In genomic region chr1:43707191-43708005, GRCh38 we compare ENCODE assay signal across 1 cellular context.
TF ChIP-seq lines count a peak whose summit lies in the region.

ST3GAL3 (plus strand) TSS chr1:43707536; CDS start chr1:43736263, 28,727 bp downstream.

TF ChIP-seq in K562, 482 proteins besides CTCF, POLR2A, EP300 and RAD21 (continued from another document and continues in another):
- TF ChIP-seq TSHZ1 (CRISPR knock-in tag; IDR thresholded peaks at IDR 0.05) (no peak), EGR1 (conservative IDR thresholded peaks at IDR 0.05) (peak; percentile 84), HNRNPH1 (optimal IDR thresholded peaks at IDR 0.05; ENCODE audit: low read depth, low read length) (no peak), CEBPG (CRISPR knock-in tag; IDR thresholded peaks at IDR 0.05) (no peak), CEBPG (tag; conservative IDR thresholded peaks at IDR 0.05 in 1 of 2, IDR thresholded peaks at IDR 0.05 in 1 of 2) (no peak), POLR2G (IDR thresholded peaks at IDR 0.05; ENCODE audit: low read depth, low read length) (peak; percentile 99), ZBTB34 (CRISPR knock-in tag; IDR thresholded peaks at IDR 0.05) (no peak), PHF21A (IDR thresholded peaks at IDR 0.05; ENCODE audit: borderline replicate concordance, low read depth) (no peak; the same call in 1 of the 2 replicates), HDGF (IDR thresholded peaks at IDR 0.05) (no peak), KLF6 (CRISPR knock-in tag; IDR thresholded peaks at IDR 0.05; ENCODE audit: borderline replicate concordance) (no peak), GTF2E2 (tag; IDR thresholded peaks at IDR 0.05) (peak; percentile 97), ZNF174 (CRISPR knock-in tag; IDR thresholded peaks at IDR 0.05) (no peak), FOXJ3 (CRISPR knock-in tag; IDR thresholded peaks at IDR 0.05) (no peak), U2AF2 (optimal IDR thresholded peaks at IDR 0.05; ENCODE audit: low read depth, low read length) (no peak), BRCA1 (IDR thresholded peaks at IDR 0.05) (no peak), BRCA1 (CRISPR knock-in tag; IDR thresholded peaks at IDR 0.05) (no peak; the same call in 1 of the 2 replicates), MYC (IDR thresholded peaks at IDR 0.05; ENCODE audit: low read depth, low read length) (peak; percentile 89), MYC (CRISPR knock-in tag; IDR thresholded peaks at IDR 0.05; ENCODE audit: borderline replicate concordance, low read depth) (peak; percentile 11; the same call in 1 of the 2 replicates), GATAD2B (IDR thresholded peaks at IDR 0.05; ENCODE audit: borderline replicate concordance) (peak; percentile 97), CREB3L1 (IDR thresholded peaks at IDR 0.05; ENCODE audit: borderline replicate concordance, low read depth) (peak; percentile 83; the same call in 1 of the 2 replicates), SMAD2 (IDR thresholded peaks at IDR 0.05; ENCODE audit: low read depth, low read length) (no peak), TEAD2 (tag; IDR thresholded peaks at IDR 0.05) (no peak), C11orf30 (IDR thresholded peaks at IDR 0.05; ENCODE audit: low read depth) (no peak; the same call in 1 of the 2 replicates), POLR2AphosphoS2 (IDR thresholded peaks at IDR 0.05; ENCODE audit: low read length) (peak; percentile 86; the same call in 1 of the 2 replicates), ARID3B (CRISPR knock-in tag; IDR thresholded peaks at IDR 0.05; ENCODE audit: borderline replicate concordance) (peak; percentile 79; the same call in 1 of the 2 replicates), DLX4 (CRISPR knock-in tag; IDR thresholded peaks at IDR 0.05) (no peak), MYNN (IDR thresholded peaks at IDR 0.05) (peak; percentile 30; the same call in 1 of the 2 replicates), MYNN (CRISPR knock-in tag; IDR thresholded peaks at IDR 0.05) (no peak), ZBTB17 (CRISPR knock-in tag; IDR thresholded peaks at IDR 0.05) (peak; percentile 83), RCOR1 (IDR thresholded peaks at IDR 0.05; ENCODE audit: borderline replicate concordance in 1 of 2, low read depth in 2 of 2, low read length in 2 of 2) (no peak), TOE1 (IDR thresholded peaks at IDR 0.05; ENCODE audit: borderline replicate concordance) (no peak; the same call in none of the 2 replicates), TOE1 (CRISPR knock-in tag; IDR thresholded peaks at IDR 0.05; ENCODE audit: borderline replicate concordance, low read depth) (no peak), ZNF146 (CRISPR knock-in tag; IDR thresholded peaks at IDR 0.05; ENCODE audit: unreplicated experiment) (no peak), STAG1 (CRISPR knock-in tag; IDR thresholded peaks at IDR 0.05; ENCODE audit: borderline replicate concordance) (0 out of 2 replicates have a peak, but pooled peaks have one; percentile 7), ZNF133 (CRISPR knock-in tag; IDR thresholded peaks at IDR 0.05) (no peak), MCM2 (IDR thresholded peaks at IDR 0.05; ENCODE audit: low read depth) (no peak), ELK3 (CRISPR knock-in tag; IDR thresholded peaks at IDR 0.05) (no peak), CLOCK (CRISPR knock-in tag; IDR thresholded peaks at IDR 0.05; ENCODE audit: borderline replicate concordance) (no peak), CHD4 (IDR thresholded peaks at IDR 0.05; ENCODE audit: insufficient read depth, insufficient replicate concordance, low read depth, low read length, poor library complexity, severe bottlenecking) (no peak), SAP30 (IDR thresholded peaks at IDR 0.05; ENCODE audit: borderline replicate concordance, insufficient read depth, low read depth, low read length, poor library complexity, severe bottlenecking) (peak; percentile 96), ZNF830 (CRISPR knock-in tag; IDR thresholded peaks at IDR 0.05) (no peak), RB1 (IDR thresholded peaks at IDR 0.05; ENCODE audit: low read depth) (peak; percentile 97), ZNF551 (CRISPR knock-in tag; IDR thresholded peaks at IDR 0.05) (no peak), ARID1B (IDR thresholded peaks at IDR 0.05) (no peak; the same call in 1 of the 2 replicates), CTCFL (IDR thresholded peaks at IDR 0.05; ENCODE audit: borderline replicate concordance, insufficient read depth, low read depth, low read length, poor library complexity, severe bottlenecking) (no peak), E2F3 (CRISPR knock-in tag; IDR thresholded peaks at IDR 0.05) (peak; percentile 76), SNIP1 (IDR thresholded peaks at IDR 0.05; ENCODE audit: low read depth) (no peak), TFE3 (CRISPR knock-in tag; IDR thresholded peaks at IDR 0.05) (no peak), CAMTA2 (CRISPR knock-in tag; conservative IDR thresholded peaks at IDR 0.05) (0 out of 2 replicates have a peak, but pooled peaks have one; percentile 75)
